ENCODE assay signal across 8 cellular contexts in genomic region chr6:75206338-75207210, GRCh38. TPM values are rescaled to one million over a fixed set of nuclear protein-coding genes. Genes with fewer than 3 reads are reported as not detected.
DNase-seq lines count a peak whose midpoint lies in the region; ATAC-seq and TF ChIP-seq lines count a peak whose summit lies in the region.

No MANE protein-coding gene starts in this region.

- H3K27ac Mint-ChIP-seq in CD14-positive monocyte = peak overlapping the region in 1 of 7 donors; percentile 81
- H3K27ac Mint-ChIP-seq in nephron = peak overlapping the region; percentile 80 to 97 (median 96)

- ATAC-seq in GM18498 (IDR thresholded peaks at IDR 0.05; ENCODE audit: unreplicated experiment) (no peak), GM19035 (IDR thresholded peaks at IDR 0.05; ENCODE audit: unreplicated experiment) (no peak)

- no peak for DNase-seq in CD14-positive monocyte (ENCODE audit: low spot score)
- DNase-seq in M059J (ENCODE audit: low read depth) = peak; percentile 74
- no peak for DNase-seq in epithelial cell of esophagus (ENCODE audit: low read depth)
- no peak for DNase-seq in SKM-1 treated with dmso at 0.1 percent for 144 hours (lab: John Stamatoyannopoulos, UW; ENCODE audit: unreplicated experiment)
- no peak for DNase-seq in GDM1 (lab: John Stamatoyannopoulos, UW)

- peak overlapping the region; percentile 60 for H3K4me3 ChIP-seq in epithelial cell of esophagus (ENCODE audit: low read length)

- no peak for TF ChIP-seq CTCF in CD14-positive monocyte (IDR thresholded peaks at IDR 0.05)
- no peak for TF ChIP-seq CTCF in epithelial cell of esophagus (IDR thresholded peaks at IDR 0.05; ENCODE audit: insufficient read depth, low read depth, low read length, missing control alignments)
- peak in 1 of 3 experiments; percentile 1 for TF ChIP-seq CTCF in nephron (IDR thresholded peaks at IDR 0.05; ENCODE audit: unreplicated experiment in 3 of 3)

- peaks cover 0 to 27% (median 17%) of the 10 kb centered on the region in 7 donors for H3K9me3 Mint-ChIP-seq in CD14-positive monocyte
- H3K9me3 Mint-ChIP-seq in nephron = no peaks in the 10 kb centered on the region

- intact Hi-C loops in CD14-positive monocyte (cut with micrococcal nuclease) = no loop called here

- peaks cover 0 to 18% of the 10 kb centered on the region in 2 donors for H3K36me3 Mint-ChIP-seq in CD14-positive monocyte
- H3K36me3 Mint-ChIP-seq in nephron (ENCODE audit: low read depth) = no peaks in the 10 kb centered on the region

- H3K4me1 Mint-ChIP-seq in CD14-positive monocyte (peaks cover 56% of the 10 kb centered on the region), nephron (peaks cover 67% of the 10 kb centered on the region)

- H3K4me3 Mint-ChIP-seq in CD14-positive monocyte = peak overlapping the region; percentile 45 to 87
- H3K4me3 Mint-ChIP-seq in nephron = peak overlapping the region; percentile 92 to 98 (median 98)

- H3K27me3 Mint-ChIP-seq in CD14-positive monocyte (ENCODE audit: low read depth in 3 of 3) = peaks cover 76 to 86% (median 85%) of the 10 kb centered on the region in 3 donors
- H3K27me3 Mint-ChIP-seq in nephron (ENCODE audit: low read depth) = peaks cover 59% of the 10 kb centered on the region

RNA-seq across cellular contexts. Expression of gene COL12A1, which starts 0.7 kb away (rescaled TPM):
- not detected for polyA plus RNA-seq in CD14-positive monocyte
- total RNA-seq in M059J (2014; rRNA removed; shearing (Covaris generic)) = 147 and 336 TPM in 2 replicates

RNA-seq across cellular contexts. Expression of gene COX7A2, which starts 37.0 kb away (rescaled TPM):
- polyA plus RNA-seq in CD14-positive monocyte = 100 to 1,000 TPM; 798 to 846 TPM
- total RNA-seq in M059J (2014; rRNA removed; shearing (Covaris generic)) = 333 and 839 TPM in 2 replicates
